ENCODE assay signal across 37 cellular contexts in the genomic region with DNA sequence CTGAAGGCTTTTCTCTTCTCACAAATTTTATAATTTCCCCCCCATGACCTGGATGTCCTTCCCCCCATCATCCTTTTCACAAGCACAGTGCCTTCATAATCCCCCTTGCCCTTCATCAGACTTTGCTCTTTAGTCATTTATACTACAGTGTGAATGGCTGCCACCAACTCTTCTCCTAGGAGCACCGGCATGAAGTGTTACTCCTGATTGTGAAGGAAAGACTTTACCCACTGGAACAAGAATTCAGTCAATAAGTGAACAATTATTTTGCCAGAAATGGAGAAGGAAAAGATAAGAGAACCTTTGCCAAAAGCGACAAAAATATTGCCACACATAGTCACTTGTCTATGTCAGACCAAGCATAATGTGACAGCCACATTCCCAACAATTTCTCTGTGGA. TPM values are rescaled to one million over a fixed set of nuclear protein-coding genes. Genes with fewer than 3 reads are reported as not detected.
"Had no signal": no experiment of that assay in that cellular context is flagged by ENCODE, and none has a peak within 500 bp of the region (broad histone marks: within the 10 kb centered on the region; RNA-seq: fewer than 3 reads in every experiment).

No MANE protein-coding gene starts in this region.

- H3K4me1 ChIP-seq: adrenal gland, body of pancreas, breast epithelium had no signal

- ATAC-seq: activated CD8-positive, alpha-beta T cell treated with anti-CD3 and anti-CD28 coated beads for 36 hours; activated naive CD4-positive, alpha-beta T cell treated with anti-CD3 and anti-CD28 coated beads, Interleukin-2, amount 50 U/mL, for 72 hours; activated T-cell treated with anti-CD3 and anti-CD28 coated beads, Interleukin-2, amount 50 U/mL, for 4 hours; activated T-cell treated with anti-CD3 and anti-CD28 coated beads, Interleukin-2, amount 50 U/mL, for 72 hours; activated T-helper 17 cell treated with anti-CD3 and anti-CD28 coated beads, Interleukin-2, amount 50 U/mL, for 72 hours; body of pancreas had no signal

- H3K4me3 ChIP-seq: adrenal gland, body of pancreas, breast epithelium had no signal

- FAIRE-seq: astrocyte, TTC549 had no signal

- DNase-seq: activated B cell treated with CpG ODN at 0.5 μM for 24 hours; activated CD4-positive, alpha-beta memory T cell treated with anti-CD3 and anti-CD28 coated beads for 36 hours; activated CD4-positive, alpha-beta T cell treated with anti-CD3 and anti-CD28 coated beads for 4 hours; activated CD4-positive, alpha-beta T cell treated with anti-CD3 and anti-CD28 coated beads, Interleukin-2, amount 10 ng/mL, durations not matched to agents 24 days and 14 days; activated CD4-positive, alpha-beta T cell treated with anti-CD3 and anti-CD28 coated beads, Interleukin-2, amount 50 U/mL, for 1 hour; activated CD4-positive, alpha-beta T cell treated with anti-CD3 and anti-CD28 coated beads, Interleukin-2, amount 50 U/mL, for 4 hours; activated CD4-positive, CD25-positive, alpha-beta regulatory T cell treated with anti-CD3 and anti-CD28 coated beads, Interleukin-2, amount 50 U/mL, for 72 hours; activated CD8-positive, alpha-beta memory T cell treated with anti-CD3 and anti-CD28 coated beads, Interleukin-2, amount 50 U/mL, for 4 hours; activated CD8-positive, alpha-beta T cell treated with anti-CD3 and anti-CD28 coated beads for 36 hours; activated effector memory CD4-positive, alpha-beta T cell treated with anti-CD3 and anti-CD28 coated beads, Interleukin-2, amount 50 U/mL, for 16 hours; activated gamma-delta T cell treated with Interleukin-2 at 50 U/mL for 16 hours; activated naive CD4-positive, alpha-beta T cell; activated naive CD4-positive, alpha-beta T cell treated with anti-CD3 and anti-CD28 coated beads for 36 hours; activated naive CD4-positive, alpha-beta T cell treated with anti-CD3 and anti-CD28 coated beads, Interleukin-2, amount 50 U/mL, for 16 hours; activated naive CD8-positive, alpha-beta T cell treated with anti-CD3 and anti-CD28 coated beads for 36 hours; activated T-cell treated with anti-CD3 and anti-CD28 coated beads for 4 hours; activated T-cell treated with anti-CD3 and anti-CD28 coated beads, Interleukin-2, amount 50 U/mL, for 1 hour; activated T-cell treated with anti-CD3 and anti-CD28 coated beads, Interleukin-2, amount 50 U/mL, for 4 hours; activated T-cell treated with anti-CD3 and anti-CD28 coated beads, Interleukin-2, amount 50 U/mL, for 72 hours; adrenal gland; amniotic stem cell; aorta; body of pancreas; brain microvascular endothelial cell; central memory CD4-positive, alpha-beta T cell; T-helper 2 cell; T-helper 9 cell had no signal

- H3K9me3 ChIP-seq: adrenal gland, body of pancreas had no signal

- H3K36me3 ChIP-seq: adrenal gland, brain microvascular endothelial cell, breast epithelium had no signal

- H3K27me3 ChIP-seq: adrenal gland, body of pancreas, brain microvascular endothelial cell had no signal

- H3K27ac ChIP-seq: adrenal gland, body of pancreas, brain microvascular endothelial cell, breast epithelium, VCaP had no signal

RNA-seq across cellular contexts. Expression of gene SERPINA9, which starts 5.0 kb away (rescaled TPM):
- total RNA-seq: activated CD4-positive, alpha-beta memory T cell treated with anti-CD3 and anti-CD28 coated beads for 36 hours; activated CD4-positive, alpha-beta T cell treated with anti-CD3 and anti-CD28 coated beads, Interleukin-2, amount 10 ng/mL, durations not matched to agents 24 days and 14 days; activated CD8-positive, alpha-beta memory T cell treated with anti-CD3 and anti-CD28 coated beads for 36 hours; activated CD8-positive, alpha-beta T cell treated with anti-CD3 and anti-CD28 coated beads for 36 hours; activated naive CD4-positive, alpha-beta T cell treated with anti-CD3 and anti-CD28 coated beads for 36 hours; activated naive CD4-positive, alpha-beta T cell treated with anti-CD3 and anti-CD28 coated beads, Interleukin-2, amount 50 U/mL, for 72 hours; activated naive CD8-positive, alpha-beta T cell treated with anti-CD3 and anti-CD28 coated beads for 36 hours; activated T-cell treated with anti-CD3 and anti-CD28 coated beads, Interleukin-2, amount 50 U/mL, for 4 hours; activated T-cell treated with anti-CD3 and anti-CD28 coated beads, Interleukin-2, amount 50 U/mL, for 72 hours; activated T-helper 1 cell treated with anti-CD3 and anti-CD28 coated beads, Interleukin-12 subunit alpha, Interleukin-12 subunit beta, Interleukin-2, Interleukin-4 antibody, amounts not matched to agents 30 ng/mL and 10 ng/mL and 1 ng/mL, durations not matched to agents 14 hours and 24 hours and 36 hours; activated T-helper 17 cell treated with anti-CD3 and anti-CD28 coated beads, Interleukin-2, amount 50 U/mL, for 72 hours; adrenal gland; aorta; astrocyte; body of pancreas; breast epithelium; cardiac septum; cerebellum had no signal
- polyA plus RNA-seq: adrenal gland, aorta had no signal

RNA-seq across cellular contexts. Expression of gene SERPINA11, which starts 18.4 kb away (rescaled TPM):
- total RNA-seq: activated B cell treated with CpG ODN at 0.5 μM for 24 hours; activated CD4-positive, alpha-beta memory T cell treated with anti-CD3 and anti-CD28 coated beads for 36 hours; activated CD4-positive, alpha-beta T cell treated with anti-CD3 and anti-CD28 coated beads, Interleukin-2, amount 10 ng/mL, durations not matched to agents 24 days and 14 days; activated CD8-positive, alpha-beta memory T cell treated with anti-CD3 and anti-CD28 coated beads for 36 hours; activated CD8-positive, alpha-beta T cell treated with anti-CD3 and anti-CD28 coated beads for 36 hours; activated naive CD4-positive, alpha-beta T cell treated with anti-CD3 and anti-CD28 coated beads for 36 hours; activated naive CD4-positive, alpha-beta T cell treated with anti-CD3 and anti-CD28 coated beads, Interleukin-2, amount 50 U/mL, for 72 hours; activated naive CD8-positive, alpha-beta T cell treated with anti-CD3 and anti-CD28 coated beads for 36 hours; activated T-cell treated with anti-CD3 and anti-CD28 coated beads, Interleukin-2, amount 50 U/mL, for 4 hours; activated T-cell treated with anti-CD3 and anti-CD28 coated beads, Interleukin-2, amount 50 U/mL, for 72 hours; activated T-helper 1 cell treated with anti-CD3 and anti-CD28 coated beads, Interleukin-12 subunit alpha, Interleukin-12 subunit beta, Interleukin-2, Interleukin-4 antibody, amounts not matched to agents 30 ng/mL and 10 ng/mL and 1 ng/mL, durations not matched to agents 14 hours and 24 hours and 36 hours; activated T-helper 17 cell treated with anti-CD3 and anti-CD28 coated beads, Interleukin-2, amount 50 U/mL, for 72 hours; adrenal gland; aorta; body of pancreas; cardiac septum; cerebellum had no signal
- polyA plus RNA-seq: adrenal gland, aorta had no signal

RNA-seq across cellular contexts. Expression of gene SERPINA12, which starts 38.2 kb away (rescaled TPM):
- total RNA-seq: activated B cell treated with CpG ODN at 0.5 μM for 24 hours; activated CD4-positive, alpha-beta memory T cell treated with anti-CD3 and anti-CD28 coated beads for 36 hours; activated CD4-positive, alpha-beta T cell treated with anti-CD3 and anti-CD28 coated beads, Interleukin-2, amount 10 ng/mL, durations not matched to agents 24 days and 14 days; activated CD8-positive, alpha-beta memory T cell treated with anti-CD3 and anti-CD28 coated beads for 36 hours; activated CD8-positive, alpha-beta T cell treated with anti-CD3 and anti-CD28 coated beads for 36 hours; activated naive CD4-positive, alpha-beta T cell treated with anti-CD3 and anti-CD28 coated beads for 36 hours; activated naive CD4-positive, alpha-beta T cell treated with anti-CD3 and anti-CD28 coated beads, Interleukin-2, amount 50 U/mL, for 72 hours; activated naive CD8-positive, alpha-beta T cell treated with anti-CD3 and anti-CD28 coated beads for 36 hours; activated T-cell treated with anti-CD3 and anti-CD28 coated beads, Interleukin-2, amount 50 U/mL, for 4 hours; activated T-cell treated with anti-CD3 and anti-CD28 coated beads, Interleukin-2, amount 50 U/mL, for 72 hours; activated T-helper 1 cell treated with anti-CD3 and anti-CD28 coated beads, Interleukin-12 subunit alpha, Interleukin-12 subunit beta, Interleukin-2, Interleukin-4 antibody, amounts not matched to agents 30 ng/mL and 10 ng/mL and 1 ng/mL, durations not matched to agents 14 hours and 24 hours and 36 hours; activated T-helper 17 cell treated with anti-CD3 and anti-CD28 coated beads, Interleukin-2, amount 50 U/mL, for 72 hours; adrenal gland; aorta; astrocyte; body of pancreas; breast epithelium; cardiac septum; cerebellum had no signal
- polyA plus RNA-seq: adrenal gland, aorta had no signal
